8 cellular contexts compared by ENCODE assay signal in genomic region chr14:61477845-61478438, GRCh38.
DNase-seq lines count a peak whose midpoint lies in the region; ATAC-seq, FAIRE-seq and TF ChIP-seq lines count a peak whose summit lies in the region.

No MANE protein-coding gene starts in this region.

- peak; percentile 95 for FAIRE-seq in HTR-8/SVneo (lab: Jason Lieb, UNC)

- intact Hi-C loops in CD14-positive monocyte (cut with micrococcal nuclease) = loop anchor here (2.0 to 10.0 kb wide), 5 partner anchors 47 to 117 kb away; no protein-coding TSS in a partner anchor

- TF ChIP-seq CTCF in CD14-positive monocyte (IDR thresholded peaks at IDR 0.05) = no peak
- TF ChIP-seq CTCF in GM10248 (IDR thresholded peaks at IDR 0.05; ENCODE audit: control extremely low read depth, extremely low read depth, low read depth, missing control alignments) = no peak

- POLR2A ChIA-PET in GM10248 (lab: Yijun Ruan, JAX) = no interaction called here

- H3K27me3 Mint-ChIP-seq in CD14-positive monocyte (ENCODE audit: low read depth in 3 of 3) = peaks cover 0 to 3% (median 3%) of the 10 kb centered on the region in 3 donors
- H3K27me3 Mint-ChIP-seq in activated naive CD8-positive, alpha-beta T cell treated with anti-CD3 and anti-CD28 coated beads for 36 hours = no peaks in the 10 kb centered on the region

- CTCF ChIA-PET in GM10248 (lab: Yijun Ruan, JAX) = interaction anchor here (0.7 to 4.1 kb wide), 11 partner anchors 8 to 360 kb away, joined by 3 to 42 read pairs (median 4); no protein-coding TSS in a partner anchor

- H3K27ac ChIP-seq in substantia nigra (ENCODE audit: low read depth, low read length, poor library complexity, severe bottlenecking) = peak overlapping the region; percentile 31

- H3K36me3 Mint-ChIP-seq in CD14-positive monocyte = peaks cover 24 to 31% of the 10 kb centered on the region in 2 donors
- peaks cover 60% of the 10 kb centered on the region for H3K36me3 Mint-ChIP-seq in activated naive CD8-positive, alpha-beta T cell treated with anti-CD3 and anti-CD28 coated beads for 36 hours

- peaks cover 79% of the 10 kb centered on the region for H3K4me1 Mint-ChIP-seq in CD14-positive monocyte
- H3K4me1 Mint-ChIP-seq in activated naive CD8-positive, alpha-beta T cell treated with anti-CD3 and anti-CD28 coated beads for 36 hours = peaks cover 90% of the 10 kb centered on the region

- H3K9me3 Mint-ChIP-seq in CD14-positive monocyte = peaks cover 0 to 2% (median 0%) of the 10 kb centered on the region in 7 donors
- H3K9me3 Mint-ChIP-seq in activated naive CD8-positive, alpha-beta T cell treated with anti-CD3 and anti-CD28 coated beads for 36 hours = peaks cover 5% of the 10 kb centered on the region

- H3K4me3 Mint-ChIP-seq in CD14-positive monocyte = peak overlapping the region in 1 of 2 donors; percentile 67
- H3K4me3 Mint-ChIP-seq in activated naive CD8-positive, alpha-beta T cell treated with anti-CD3 and anti-CD28 coated beads for 36 hours = peak overlapping the region; percentile 76

- peak; percentile 80 for DNase-seq in CD14-positive monocyte (ENCODE audit: low spot score)
- DNase-seq in HTR-8/SVneo (ENCODE audit: insufficient read length, low spot score) = peak; percentile 74
- DNase-seq in activated naive CD8-positive, alpha-beta T cell treated with anti-CD3 and anti-CD28 coated beads for 36 hours = peak; percentile 55
- peak; percentile 75 for DNase-seq in kidney tubule cell (ENCODE audit: low spot score)
- DNase-seq in substantia nigra (lab: John Stamatoyannopoulos, UW) = peak in 25 of 49 donors; percentile 11 to 80 (median 48)
- DNase-seq in GM10248 (ENCODE audit: extremely low spot score) = no peak

- ATAC-seq in GM21528 (IDR thresholded peaks at IDR 0.05; ENCODE audit: low FRiP score, unreplicated experiment) (no peak), GM19328 (IDR thresholded peaks at IDR 0.05; ENCODE audit: unreplicated experiment) (no peak)

- H3K27ac Mint-ChIP-seq in CD14-positive monocyte = peak overlapping the region; percentile 97 to 99 (median 98)
- H3K27ac Mint-ChIP-seq in activated naive CD8-positive, alpha-beta T cell treated with anti-CD3 and anti-CD28 coated beads for 36 hours = peak overlapping the region; percentile 93
